In the genomic region with DNA sequence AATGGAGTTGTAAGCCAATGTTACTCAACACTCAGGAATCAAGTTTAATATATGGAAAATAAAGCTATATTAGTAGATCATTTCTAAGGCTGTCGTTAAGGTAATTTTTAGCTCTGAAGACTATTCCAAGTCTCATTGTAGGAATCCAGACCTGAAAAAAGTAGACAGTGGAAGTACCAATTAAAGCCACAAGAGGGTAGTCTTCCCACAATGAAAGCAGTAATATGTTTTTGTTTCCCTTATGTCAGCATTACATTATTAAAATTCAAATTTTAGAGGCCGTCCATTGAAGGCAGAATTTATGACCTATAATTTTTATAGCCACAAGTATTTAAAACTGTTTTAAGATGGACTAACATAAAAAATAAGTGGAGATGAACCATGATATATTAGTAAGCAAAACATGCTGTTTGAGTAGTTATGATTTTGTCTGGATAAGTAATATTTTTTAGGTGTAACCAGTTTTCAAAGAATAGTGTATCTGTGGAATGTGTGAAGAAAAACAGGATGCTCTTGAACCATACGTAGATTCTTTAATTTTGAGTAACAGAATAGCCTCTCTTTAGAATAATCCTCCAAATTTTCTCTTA, we compare ENCODE assay signal across 1 cellular context.
TF ChIP-seq lines count a peak whose summit lies in the region.

No MANE protein-coding gene starts in this region.

TF ChIP-seq in GM23338, 12 proteins besides CTCF, POLR2A, EP300 and RAD21 (continued from another document):
- TF ChIP-seq, protein P1, sequence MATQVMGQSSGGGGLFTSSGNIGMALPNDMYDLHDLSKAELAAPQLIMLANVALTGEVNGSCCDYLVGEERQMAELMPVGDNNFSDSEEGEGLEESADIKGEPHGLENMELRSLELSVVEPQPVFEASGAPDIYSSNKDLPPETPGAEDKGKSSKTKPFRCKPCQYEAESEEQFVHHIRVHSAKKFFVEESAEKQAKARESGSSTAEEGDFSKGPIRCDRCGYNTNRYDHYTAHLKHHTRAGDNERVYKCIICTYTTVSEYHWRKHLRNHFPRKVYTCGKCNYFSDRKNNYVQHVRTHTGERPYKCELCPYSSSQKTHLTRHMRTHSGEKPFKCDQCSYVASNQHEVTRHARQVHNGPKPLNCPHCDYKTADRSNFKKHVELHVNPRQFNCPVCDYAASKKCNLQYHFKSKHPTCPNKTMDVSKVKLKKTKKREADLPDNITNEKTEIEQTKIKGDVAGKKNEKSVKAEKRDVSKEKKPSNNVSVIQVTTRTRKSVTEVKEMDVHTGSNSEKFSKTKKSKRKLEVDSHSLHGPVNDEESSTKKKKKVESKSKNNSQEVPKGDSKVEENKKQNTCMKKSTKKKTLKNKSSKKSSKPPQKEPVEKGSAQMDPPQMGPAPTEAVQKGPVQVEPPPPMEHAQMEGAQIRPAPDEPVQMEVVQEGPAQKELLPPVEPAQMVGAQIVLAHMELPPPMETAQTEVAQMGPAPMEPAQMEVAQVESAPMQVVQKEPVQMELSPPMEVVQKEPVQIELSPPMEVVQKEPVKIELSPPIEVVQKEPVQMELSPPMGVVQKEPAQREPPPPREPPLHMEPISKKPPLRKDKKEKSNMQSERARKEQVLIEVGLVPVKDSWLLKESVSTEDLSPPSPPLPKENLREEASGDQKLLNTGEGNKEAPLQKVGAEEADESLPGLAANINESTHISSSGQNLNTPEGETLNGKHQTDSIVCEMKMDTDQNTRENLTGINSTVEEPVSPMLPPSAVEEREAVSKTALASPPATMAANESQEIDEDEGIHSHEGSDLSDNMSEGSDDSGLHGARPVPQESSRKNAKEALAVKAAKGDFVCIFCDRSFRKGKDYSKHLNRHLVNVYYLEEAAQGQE (IDR thresholded peaks at IDR 0.05; ENCODE audit: unreplicated experiment), result no peak
- TF ChIP-seq ZNF114 (CRISPR knock-in tag; IDR thresholded peaks at IDR 0.05) (no peak), NANOG (IDR thresholded peaks at IDR 0.05; ENCODE audit: borderline replicate concordance) (no peak), ZNF331 (CRISPR knock-in tag; IDR thresholded peaks at IDR 0.05; ENCODE audit: low read depth) (no peak), EZH2 (IDR thresholded peaks at IDR 0.05; ENCODE audit: low read depth, unreplicated experiment) (no peak)
- TF ChIP-seq, protein P2, sequence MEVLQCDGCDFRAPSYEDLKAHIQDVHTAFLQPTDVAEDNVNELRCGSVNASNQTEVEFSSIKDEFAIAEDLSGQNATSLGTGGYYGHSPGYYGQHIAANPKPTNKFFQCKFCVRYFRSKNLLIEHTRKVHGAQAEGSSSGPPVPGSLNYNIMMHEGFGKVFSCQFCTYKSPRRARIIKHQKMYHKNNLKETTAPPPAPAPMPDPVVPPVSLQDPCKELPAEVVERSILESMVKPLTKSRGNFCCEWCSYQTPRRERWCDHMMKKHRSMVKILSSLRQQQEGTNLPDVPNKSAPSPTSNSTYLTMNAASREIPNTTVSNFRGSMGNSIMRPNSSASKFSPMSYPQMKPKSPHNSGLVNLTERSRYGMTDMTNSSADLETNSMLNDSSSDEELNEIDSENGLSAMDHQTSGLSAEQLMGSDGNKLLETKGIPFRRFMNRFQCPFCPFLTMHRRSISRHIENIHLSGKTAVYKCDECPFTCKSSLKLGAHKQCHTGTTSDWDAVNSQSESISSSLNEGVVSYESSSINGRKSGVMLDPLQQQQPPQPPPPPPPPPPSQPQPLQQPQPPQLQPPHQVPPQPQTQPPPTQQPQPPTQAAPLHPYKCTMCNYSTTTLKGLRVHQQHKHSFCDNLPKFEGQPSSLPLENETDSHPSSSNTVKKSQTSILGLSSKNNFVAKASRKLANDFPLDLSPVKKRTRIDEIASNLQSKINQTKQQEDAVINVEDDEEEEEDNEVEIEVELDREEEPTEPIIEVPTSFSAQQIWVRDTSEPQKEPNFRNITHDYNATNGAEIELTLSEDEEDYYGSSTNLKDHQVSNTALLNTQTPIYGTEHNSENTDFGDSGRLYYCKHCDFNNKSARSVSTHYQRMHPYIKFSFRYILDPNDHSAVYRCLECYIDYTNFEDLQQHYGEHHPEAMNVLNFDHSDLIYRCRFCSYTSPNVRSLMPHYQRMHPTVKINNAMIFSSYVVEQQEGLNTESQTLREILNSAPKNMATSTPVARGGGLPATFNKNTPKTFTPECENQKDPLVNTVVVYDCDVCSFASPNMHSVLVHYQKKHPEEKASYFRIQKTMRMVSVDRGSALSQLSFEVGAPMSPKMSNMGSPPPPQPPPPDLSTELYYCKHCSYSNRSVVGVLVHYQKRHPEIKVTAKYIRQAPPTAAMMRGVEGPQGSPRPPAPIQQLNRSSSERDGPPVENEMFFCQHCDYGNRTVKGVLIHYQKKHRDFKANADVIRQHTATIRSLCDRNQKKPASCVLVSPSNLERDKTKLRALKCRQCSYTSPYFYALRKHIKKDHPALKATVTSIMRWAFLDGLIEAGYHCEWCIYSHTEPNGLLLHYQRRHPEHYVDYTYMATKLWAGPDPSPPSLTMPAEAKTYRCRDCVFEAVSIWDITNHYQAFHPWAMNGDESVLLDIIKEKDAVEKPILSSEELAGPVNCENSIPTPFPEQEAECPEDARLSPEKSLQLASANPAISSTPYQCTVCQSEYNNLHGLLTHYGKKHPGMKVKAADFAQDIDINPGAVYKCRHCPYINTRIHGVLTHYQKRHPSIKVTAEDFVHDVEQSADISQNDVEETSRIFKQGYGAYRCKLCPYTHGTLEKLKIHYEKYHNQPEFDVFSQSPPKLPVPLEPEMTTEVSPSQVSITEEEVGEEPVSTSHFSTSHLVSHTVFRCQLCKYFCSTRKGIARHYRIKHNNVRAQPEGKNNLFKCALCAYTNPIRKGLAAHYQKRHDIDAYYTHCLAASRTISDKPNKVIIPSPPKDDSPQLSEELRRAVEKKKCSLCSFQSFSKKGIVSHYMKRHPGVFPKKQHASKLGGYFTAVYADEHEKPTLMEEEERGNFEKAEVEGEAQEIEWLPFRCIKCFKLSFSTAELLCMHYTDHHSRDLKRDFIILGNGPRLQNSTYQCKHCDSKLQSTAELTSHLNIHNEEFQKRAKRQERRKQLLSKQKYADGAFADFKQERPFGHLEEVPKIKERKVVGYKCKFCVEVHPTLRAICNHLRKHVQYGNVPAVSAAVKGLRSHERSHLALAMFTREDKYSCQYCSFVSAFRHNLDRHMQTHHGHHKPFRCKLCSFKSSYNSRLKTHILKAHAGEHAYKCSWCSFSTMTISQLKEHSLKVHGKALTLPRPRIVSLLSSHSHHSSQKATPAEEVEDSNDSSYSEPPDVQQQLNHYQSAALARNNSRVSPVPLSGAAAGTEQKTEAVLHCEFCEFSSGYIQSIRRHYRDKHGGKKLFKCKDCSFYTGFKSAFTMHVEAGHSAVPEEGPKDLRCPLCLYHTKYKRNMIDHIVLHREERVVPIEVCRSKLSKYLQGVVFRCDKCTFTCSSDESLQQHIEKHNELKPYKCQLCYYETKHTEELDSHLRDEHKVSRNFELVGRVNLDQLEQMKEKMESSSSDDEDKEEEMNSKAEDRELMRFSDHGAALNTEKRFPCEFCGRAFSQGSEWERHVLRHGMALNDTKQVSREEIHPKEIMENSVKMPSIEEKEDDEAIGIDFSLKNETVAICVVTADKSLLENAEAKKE (CRISPR knock-in tag; IDR thresholded peaks at IDR 0.05), result no peak
